Comparison of ENCODE assay signal across 12 cellular contexts in genomic region chr9:128916745-128917144, GRCh38. TPM values are rescaled to one million over a fixed set of nuclear protein-coding genes. Genes with fewer than 3 reads are reported as not detected.
DNase-seq lines count a peak whose midpoint lies in the region; ATAC-seq, FAIRE-seq and TF ChIP-seq lines count a peak whose summit lies in the region.
"Had no signal": no experiment of that assay in that cellular context is flagged by ENCODE, and none has a peak within 500 bp of the region (broad histone marks: within the 10 kb centered on the region; RNA-seq: fewer than 3 reads in every experiment).

No MANE protein-coding gene starts in this region.

- H2AFZ ChIP-seq in endothelial cell of umbilical vein (ENCODE audit: low read depth, low read length): no peak overlapping the region
- no peak overlapping the region for H2AFZ ChIP-seq in osteoblast (ENCODE audit: low read length)

- H3K9ac ChIP-seq in endothelial cell of umbilical vein (replicated peaks; ENCODE audit: extremely low read depth, insufficient read depth, low read length): no peak overlapping the region

- intact Hi-C loops in endothelial cell of umbilical vein (cut with micrococcal nuclease) (no loop called here), tibial artery (cut with DNase I; ENCODE audit: low total_unique reads) (no loop called here)

- H3K4me2 ChIP-seq in endothelial cell of umbilical vein (ENCODE audit: insufficient read depth, low read length): no peak overlapping the region
- H3K4me2 ChIP-seq in osteoblast (ENCODE audit: insufficient read depth, low read length): no peak overlapping the region

- peak overlapping the region; percentile 96 for H3K27ac ChIP-seq in VCaP
- H3K27ac ChIP-seq in endothelial cell of umbilical vein (ENCODE audit: insufficient read depth, low read depth, low read length): peak overlapping the region; percentile 30
- peak overlapping the region; percentile 63 for H3K27ac ChIP-seq in osteoblast (ENCODE audit: low read depth, low read length)
- peak overlapping the region; percentile 91 to 95 for H3K27ac ChIP-seq in tibial artery

- TF ChIP-seq CTCF in VCaP (conservative IDR thresholded peaks at IDR 0.05): no peak
- TF ChIP-seq CTCF in endothelial cell of umbilical vein (IDR thresholded peaks at IDR 0.05; ENCODE audit: extremely low read depth in 1 of 2, insufficient read depth in 1 of 2, low read depth in 1 of 2, low read length in 2 of 2): no peak
- no peak for TF ChIP-seq CTCF in osteoblast (IDR thresholded peaks at IDR 0.05; ENCODE audit: extremely low read depth, low read depth, low read length)
- no peak for TF ChIP-seq CTCF in tibial artery (IDR thresholded peaks at IDR 0.05)

- TF ChIP-seq POLR2A in endothelial cell of umbilical vein (IDR thresholded peaks at IDR 0.05; ENCODE audit: low read depth, low read length): no peak

- dilution Hi-C loops in endothelial cell of umbilical vein (cut with MboI; ENCODE audit: extremely low pct_ligation_motif_present, low sequenced_read_pairs): no loop called here

- no peaks in the 10 kb centered on the region for H4K20me1 ChIP-seq in endothelial cell of umbilical vein (replicated peaks; ENCODE audit: control insufficient read depth, extremely low read depth, insufficient read depth, low read length)
- no peaks in the 10 kb centered on the region for H4K20me1 ChIP-seq in osteoblast (ENCODE audit: insufficient read depth, low read length)

- H3K79me2 ChIP-seq in endothelial cell of umbilical vein (ENCODE audit: control insufficient read depth, insufficient read depth, low read length): peaks cover 39% of the 10 kb centered on the region
- peaks cover 42% of the 10 kb centered on the region for H3K79me2 ChIP-seq in osteoblast (ENCODE audit: insufficient read depth, low read length)

- H3K4me3 ChIP-seq in endothelial cell of umbilical vein (replicated peaks in 1 of 3; ENCODE audit: insufficient read depth in 1 of 3, low read depth in 1 of 3, low read length in 3 of 3): no peak overlapping the region
- H3K4me3 ChIP-seq in osteoblast (ENCODE audit: insufficient read depth, low read length): no peak overlapping the region
- H3K4me3 ChIP-seq in tibial artery: peak overlapping the region; percentile 3 to 16

- CTCF ChIA-PET in endothelial cell of umbilical vein (lab: Charles Lee): interaction anchor here (0.7 to 1.8 kb wide), 4 partner anchors 11 to 55 kb away, joined by 4 to 5 read pairs (median 4); no protein-coding TSS in a partner anchor

- POLR2A ChIA-PET in endothelial cell of umbilical vein (lab: Charles Lee): no interaction called here

- no peak for DNase-seq in endothelial cell of umbilical vein (ENCODE audit: low read depth, low spot score)
- DNase-seq in osteoblast (ENCODE audit: insufficient read length, low spot score, missing footprints): peak; percentile 72
- no peak for DNase-seq in tibial artery
- DNase-seq in foreskin melanocyte: no peak
- DNase-seq in activated CD4-positive, CD25-positive, alpha-beta regulatory T cell treated with anti-CD3 and anti-CD28 coated beads, Interleukin-2, amount 50 U/mL, for 72 hours: no peak
- DNase-seq: amniotic stem cell, GOT3, NCI-H510A treated with DMSO at 0.1 percent for 48 hours, SHP77 treated with DMSO at 0.1 percent for 48 hours had no signal

- no peak for ATAC-seq in GM19023 (IDR thresholded peaks at IDR 0.05; ENCODE audit: unreplicated experiment)

- peaks cover 68% of the 10 kb centered on the region for H3K4me1 ChIP-seq in endothelial cell of umbilical vein (ENCODE audit: control insufficient read depth, extremely low read depth, insufficient read depth, low read length)
- peaks cover 40% of the 10 kb centered on the region for H3K4me1 ChIP-seq in osteoblast (ENCODE audit: insufficient read depth, low read length)
- H3K4me1 ChIP-seq in tibial artery: peaks cover 22 to 100% (median 92%) of the 10 kb centered on the region in 4 donors

- H3K27me3 ChIP-seq in endothelial cell of umbilical vein (ENCODE audit: control insufficient read depth in 2 of 2, insufficient read depth in 2 of 2, low read length in 2 of 2) (no peaks in the 10 kb centered on the region), osteoblast (ENCODE audit: insufficient read depth, low read length) (no peaks in the 10 kb centered on the region), tibial artery (no peaks in the 10 kb centered on the region)

- H3K36me3 ChIP-seq in endothelial cell of umbilical vein (ENCODE audit: control insufficient read depth in 2 of 2, extremely low read depth in 1 of 2, insufficient read depth in 2 of 2, low read length in 2 of 2) (peaks cover 15 to 23% of the 10 kb centered on the region in 2 experiments), osteoblast (ENCODE audit: insufficient read depth, low read length) (peaks cover 32% of the 10 kb centered on the region), tibial artery (peaks cover 15 to 37% (median 22%) of the 10 kb centered on the region in 3 donors)

- FAIRE-seq in endothelial cell of umbilical vein (lab: Jason Lieb, UNC): no peak

- no TSS peak for BruUV-seq in endothelial cell of umbilical vein (replicated peaks; lab: Mats Ljungman, UMichigan)

- H3K9me3 ChIP-seq in endothelial cell of umbilical vein (replicated peaks; ENCODE audit: control insufficient read depth, insufficient read depth, low read length) (no peaks in the 10 kb centered on the region), osteoblast (ENCODE audit: low read depth, low read length) (no peaks in the 10 kb centered on the region), tibial artery (no peaks in the 10 kb centered on the region)

- H3K9me1 ChIP-seq in endothelial cell of umbilical vein (replicated peaks; ENCODE audit: control insufficient read depth, extremely low read depth, insufficient read depth, low read length): no peaks in the 10 kb centered on the region

TF ChIP-seq in endothelial cell of umbilical vein, 7 proteins besides CTCF, POLR2A, EP300 and RAD21:
- TF ChIP-seq MAX (IDR thresholded peaks at IDR 0.05; ENCODE audit: insufficient read depth, insufficient read length): no peak
- no peak for TF ChIP-seq JUN (IDR thresholded peaks at IDR 0.05; ENCODE audit: borderline replicate concordance, insufficient read depth, insufficient read length, low read depth)

RNA-seq across cellular contexts. Expression of gene PHYHD1, which starts 4.0 kb away (rescaled TPM):
- total RNA-seq in endothelial cell of umbilical vein: 0.30 and 1.8 TPM in 2 replicates
- 1.1 and 1.8 TPM in 2 replicates for polyA plus RNA-seq in endothelial cell of umbilical vein
- polyA plus RNA-seq in endothelial cell of umbilical vein (2011; cell fraction: cytosol; rRNA removed): 0.77 and 1.2 TPM in 2 replicates
- 2.7 and 3.0 TPM in 2 replicates for polyA plus RNA-seq in endothelial cell of umbilical vein (2011; cell fraction: nucleus; rRNA removed)
- not detected in 2 replicates for polyA plus RNA-seq in endothelial cell of umbilical vein (2012)
- polyA minus RNA-seq in endothelial cell of umbilical vein: 0.28 and 1.3 TPM in 2 replicates
- not detected for polyA minus RNA-seq in endothelial cell of umbilical vein (2011; cell fraction: cytosol; rRNA and poly(A)+ RNA removed)
- polyA minus RNA-seq in endothelial cell of umbilical vein (2011; cell fraction: nucleus; rRNA and poly(A)+ RNA removed): 1.6 and 1.7 TPM in 2 replicates
- total RNA-seq in osteoblast: 7.6 and 8.0 TPM in 2 replicates
- total RNA-seq: HT-29 had no signal

RNA-seq across cellular contexts. Expression of gene DOLK, which starts 30.7 kb away (rescaled TPM):
- 18.8 and 22.3 TPM in 2 replicates for total RNA-seq in endothelial cell of umbilical vein
- polyA plus RNA-seq in endothelial cell of umbilical vein: 59.8 and 71.6 TPM in 2 replicates
- 26.2 and 27.5 TPM in 2 replicates for polyA plus RNA-seq in endothelial cell of umbilical vein (2011; cell fraction: cytosol; rRNA removed)
- 13.3 and 13.6 TPM in 2 replicates for polyA plus RNA-seq in endothelial cell of umbilical vein (2011; cell fraction: nucleus; rRNA removed)
- polyA plus RNA-seq in endothelial cell of umbilical vein (2012): 22.6 and 24.8 TPM in 2 replicates
- 68.3 and 77.7 TPM in 2 replicates for polyA minus RNA-seq in endothelial cell of umbilical vein
- polyA minus RNA-seq in endothelial cell of umbilical vein (2011; cell fraction: cytosol; rRNA and poly(A)+ RNA removed): 17.3 TPM
- polyA minus RNA-seq in endothelial cell of umbilical vein (2011; cell fraction: nucleus; rRNA and poly(A)+ RNA removed): 15.5 and 18.1 TPM in 2 replicates
- total RNA-seq in osteoblast: 28.6 and 29.5 TPM in 2 replicates

RNA-seq across cellular contexts. Expression of gene NUP188, which starts 30.8 kb away (rescaled TPM):
- total RNA-seq in endothelial cell of umbilical vein (62.1 and 66.2 TPM in 2 replicates), osteoblast (28.9 and 30.0 TPM in 2 replicates)
- polyA plus RNA-seq in endothelial cell of umbilical vein: 62.7 TPM in 2 replicates
- polyA plus RNA-seq in endothelial cell of umbilical vein (2011; cell fraction: cytosol; rRNA removed): 46.2 and 57.1 TPM in 2 replicates
- polyA plus RNA-seq in endothelial cell of umbilical vein (2011; cell fraction: nucleus; rRNA removed): 105 and 115 TPM in 2 replicates
- polyA plus RNA-seq in endothelial cell of umbilical vein (2012): 43.7 and 48.4 TPM in 2 replicates
- 198 and 201 TPM in 2 replicates for polyA minus RNA-seq in endothelial cell of umbilical vein
- polyA minus RNA-seq in endothelial cell of umbilical vein (2011; cell fraction: cytosol; rRNA and poly(A)+ RNA removed): 180 TPM
- polyA minus RNA-seq in endothelial cell of umbilical vein (2011; cell fraction: nucleus; rRNA and poly(A)+ RNA removed): 102 and 120 TPM in 2 replicates

RNA-seq across cellular contexts. Expression of gene LRRC8A, which starts 34.8 kb away (rescaled TPM):
- 99.6 and 126 TPM in 2 replicates for total RNA-seq in endothelial cell of umbilical vein
- 129 and 134 TPM in 2 replicates for polyA plus RNA-seq in endothelial cell of umbilical vein
- 114 TPM in 2 replicates for polyA plus RNA-seq in endothelial cell of umbilical vein (2011; cell fraction: cytosol; rRNA removed)
- 66.6 and 67.7 TPM in 2 replicates for polyA plus RNA-seq in endothelial cell of umbilical vein (2011; cell fraction: nucleus; rRNA removed)
- polyA plus RNA-seq in endothelial cell of umbilical vein (2012): 82.3 and 108 TPM in 2 replicates
- 179 and 186 TPM in 2 replicates for polyA minus RNA-seq in endothelial cell of umbilical vein
- 21.5 TPM for polyA minus RNA-seq in endothelial cell of umbilical vein (2011; cell fraction: cytosol; rRNA and poly(A)+ RNA removed)
- 55.5 and 56.5 TPM in 2 replicates for polyA minus RNA-seq in endothelial cell of umbilical vein (2011; cell fraction: nucleus; rRNA and poly(A)+ RNA removed)
- total RNA-seq in osteoblast: 38.0 and 39.8 TPM in 2 replicates

RNA-seq across cellular contexts. Expression of gene KYAT1, which starts 35.0 kb away (rescaled TPM):
- total RNA-seq in endothelial cell of umbilical vein (7.2 and 8.0 TPM in 2 replicates), osteoblast (3.3 and 4.7 TPM in 2 replicates)
- 9.6 and 10.3 TPM in 2 replicates for polyA plus RNA-seq in endothelial cell of umbilical vein
- 6.9 and 7.2 TPM in 2 replicates for polyA plus RNA-seq in endothelial cell of umbilical vein (2011; cell fraction: cytosol; rRNA removed)
- polyA plus RNA-seq in endothelial cell of umbilical vein (2011; cell fraction: nucleus; rRNA removed): 27.0 and 28.9 TPM in 2 replicates
- polyA plus RNA-seq in endothelial cell of umbilical vein (2012): 5.8 and 8.3 TPM in 2 replicates
- polyA minus RNA-seq in endothelial cell of umbilical vein: 6.1 and 8.5 TPM in 2 replicates
- 11.5 TPM for polyA minus RNA-seq in endothelial cell of umbilical vein (2011; cell fraction: cytosol; rRNA and poly(A)+ RNA removed)
- polyA minus RNA-seq in endothelial cell of umbilical vein (2011; cell fraction: nucleus; rRNA and poly(A)+ RNA removed): 5.9 and 7.1 TPM in 2 replicates

Comparison
In these comparisons a context has a peak if more than half of its experiments do, and no peak if none do; other contexts are left out.
1. H3K27ac ChIP-seq: peak in every context shown above with its lines; median percentile 96 in VCaP; 93 in tibial artery; 63 in osteoblast; 30 in endothelial cell of umbilical vein.
2. H3K4me3 ChIP-seq: peak in tibial artery (2 of 2); none in endothelial cell of umbilical vein (0 of 3) and osteoblast (single experiment).